1 cellular context compared by ENCODE assay signal in genomic region chr6:90155114-90155513, GRCh38.
TF ChIP-seq lines count a peak whose summit lies in the region.

No MANE protein-coding gene starts in this region.

TF ChIP-seq in IMR-90, 13 proteins besides CTCF, POLR2A, EP300 and RAD21 (continued from another document):
- TF ChIP-seq ELK1 (IDR thresholded peaks at IDR 0.05; ENCODE audit: borderline replicate concordance, low read depth, low read length) (no peak), RFX5 (IDR thresholded peaks at IDR 0.05; ENCODE audit: low read depth, low read length) (no peak), NFE2L2 (IDR thresholded peaks at IDR 0.05; ENCODE audit: low read depth, low read length) (no peak), CEBPB (IDR thresholded peaks at IDR 0.05; ENCODE audit: low read depth, low read length) (no peak), BHLHE40 (IDR thresholded peaks at IDR 0.05; ENCODE audit: low read depth, low read length) (no peak), RCOR1 (IDR thresholded peaks at IDR 0.05; ENCODE audit: insufficient replicate concordance, low read length) (no peak), FOS (IDR thresholded peaks at IDR 0.05; ENCODE audit: low read depth, low read length) (no peak), SMC3 (IDR thresholded peaks at IDR 0.05; ENCODE audit: low read depth, low read length) (no peak)
